In the genomic region with DNA sequence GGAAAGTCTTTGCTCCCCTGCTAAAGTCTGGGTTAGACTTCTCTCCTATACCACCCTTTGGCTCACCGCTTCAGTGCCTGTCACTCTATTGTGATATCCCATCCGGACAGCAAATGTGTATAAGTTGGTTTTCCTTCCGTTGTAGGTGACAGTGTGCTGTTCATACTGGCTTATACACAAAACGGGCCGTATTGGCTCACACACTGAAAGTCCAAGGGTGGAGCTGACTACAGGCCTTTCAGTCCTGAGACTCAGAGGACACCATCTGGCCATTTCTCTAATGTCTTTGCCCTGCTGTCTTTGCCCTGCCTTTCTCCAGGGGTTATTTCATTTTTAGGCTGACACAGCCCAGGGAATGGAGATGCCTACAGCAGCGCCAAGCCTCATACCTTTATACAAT, we compare ENCODE assay signal across 17 cellular contexts.
A peak's percentile ranks its signal among the peaks of the same experiment; 100 is the strongest.
DNase-seq lines count a peak whose midpoint lies in the region; ATAC-seq and TF ChIP-seq lines count a peak whose summit lies in the region.
"Had no signal": no experiment of that assay in that cellular context is flagged by ENCODE, and none has a peak within 500 bp of the region (broad histone marks: within the 10 kb centered on the region; RNA-seq: fewer than 3 reads in every experiment).

No MANE protein-coding gene starts in this region.

- BruUV-seq in Panc1 (replicated peaks; lab: Mats Ljungman, UMichigan): no TSS peak

- H3K4me1 Mint-ChIP-seq in activated naive CD4-positive, alpha-beta T cell treated with anti-CD3 and anti-CD28 coated beads for 36 hours (ENCODE audit: low read depth): no peaks in the 10 kb centered on the region

- no peak overlapping the region for H3K4me3 Mint-ChIP-seq in activated naive CD4-positive, alpha-beta T cell treated with anti-CD3 and anti-CD28 coated beads for 36 hours
- H3K4me3 Mint-ChIP-seq: CD4-positive, alpha-beta T cell had no signal

- H3K9me3 ChIP-seq in Panc1 (ENCODE audit: control insufficient read depth, insufficient read depth, low read depth, low read length): no peaks in the 10 kb centered on the region
- H3K9me3 ChIP-seq in trophoblast cell (ENCODE audit: insufficient read depth, low read depth, low read length): no peaks in the 10 kb centered on the region
- H3K9me3 ChIP-seq in breast epithelium: no peaks in the 10 kb centered on the region
- H3K9me3 ChIP-seq: HAP-1 had no signal

- peak overlapping the region; percentile 80 for H2BK12ac ChIP-seq in trophoblast cell (ENCODE audit: low read length)

- in situ Hi-C loops in Panc1 (cut with HindIII; ENCODE audit: low pct_unique_long_range_greater_than_20kb, low sequenced_read_pairs): no loop called here

- H3K36me3 ChIP-seq in Panc1 (ENCODE audit: control insufficient read depth, insufficient read depth, low read length): no peaks in the 10 kb centered on the region
- H3K36me3 ChIP-seq in trophoblast cell (ENCODE audit: control insufficient read depth in 1 of 2, insufficient read depth in 2 of 2, low read length in 2 of 2): no peaks in the 10 kb centered on the region
- H3K36me3 ChIP-seq in breast epithelium: no peaks in the 10 kb centered on the region
- H3K36me3 ChIP-seq: HAP-1 had no signal

- H3K4me1 ChIP-seq in Panc1 (ENCODE audit: control insufficient read depth, insufficient read depth, low read length) (no peaks in the 10 kb centered on the region; the same call in 1 of the 2 replicates), trophoblast cell (ENCODE audit: control insufficient read depth in 1 of 2, insufficient read depth in 2 of 2, low read length in 2 of 2) (peaks cover 15 to 19% of the 10 kb centered on the region in 2 experiments), breast epithelium (no peaks in the 10 kb centered on the region)
- H3K4me1 ChIP-seq: HAP-1 had no signal

- no peak overlapping the region for H3K4me2 ChIP-seq in trophoblast cell (ENCODE audit: low read length)

- peak; percentile 69 for ATAC-seq in Panc1

- H4K8ac ChIP-seq in trophoblast cell (ENCODE audit: low read depth, low read length): peak overlapping the region; percentile 53

- peaks cover 10% of the 10 kb centered on the region for H3K79me1 ChIP-seq in trophoblast cell (ENCODE audit: low read length)

- no peak overlapping the region for H3K18ac ChIP-seq in trophoblast cell (ENCODE audit: low read length)

- no peaks in the 10 kb centered on the region for H3K36me3 Mint-ChIP-seq in activated naive CD4-positive, alpha-beta T cell treated with anti-CD3 and anti-CD28 coated beads for 36 hours (ENCODE audit: low read depth)

- no peaks in the 10 kb centered on the region for H3K79me2 ChIP-seq in trophoblast cell (ENCODE audit: control insufficient read depth, insufficient read depth, low read length, poor library complexity)

- POLR2A ChIA-PET in Panc1 (lab: Charles Lee): interaction anchor here (0.6 kb wide), 2 partner anchors 379 to 464 kb away, joined by 3 to 10 read pairs; no protein-coding TSS in a partner anchor

- H3K27me3 Mint-ChIP-seq in activated naive CD4-positive, alpha-beta T cell treated with anti-CD3 and anti-CD28 coated beads for 36 hours (ENCODE audit: low read depth): no peaks in the 10 kb centered on the region
- H3K27me3 Mint-ChIP-seq: CD4-positive, alpha-beta T cell had no signal

- no peaks in the 10 kb centered on the region for H3K27me3 ChIP-seq in Panc1 (ENCODE audit: control insufficient read depth, insufficient read depth, low read length)
- H3K27me3 ChIP-seq in trophoblast cell (ENCODE audit: insufficient read depth, low read length): no peaks in the 10 kb centered on the region
- no peaks in the 10 kb centered on the region for H3K27me3 ChIP-seq in breast epithelium

- H3K9me3 Mint-ChIP-seq in activated naive CD4-positive, alpha-beta T cell treated with anti-CD3 and anti-CD28 coated beads for 36 hours: peaks cover 2% of the 10 kb centered on the region
- H3K9me3 Mint-ChIP-seq: CD4-positive, alpha-beta T cell had no signal

- peak overlapping the region; percentile 9 for H2AK5ac ChIP-seq in trophoblast cell (ENCODE audit: low read length)

- H4K12ac ChIP-seq in trophoblast cell (ENCODE audit: low read depth, low read length): no peak overlapping the region

- peak overlapping the region; percentile 4 for H2BK5ac ChIP-seq in trophoblast cell (ENCODE audit: low read depth, low read length, poor library complexity)

- H3K14ac ChIP-seq in trophoblast cell (ENCODE audit: low read length): peak overlapping the region; percentile 9

- DNase-seq in DMS53 treated with DMSO at 0.1 percent for 48 hours (lab: John Stamatoyannopoulos, UW; ENCODE audit: unreplicated experiment) (peak; percentile 39), Panc1 (ENCODE audit: low read depth, low spot score) (no peak), iPS-NIHi7 (ENCODE audit: extremely low spot score) (peak; percentile 9), trophoblast cell (no peak), breast epithelium (ENCODE audit: low spot score in 2 of 2) (no peak), COLO668 (lab: John Stamatoyannopoulos, UW; ENCODE audit: unreplicated experiment) (no peak)
- no peak for DNase-seq in activated naive CD4-positive, alpha-beta T cell treated with anti-CD3 and anti-CD28 coated beads for 36 hours
- DNase-seq: CD4-positive, alpha-beta T cell; DMS79; NCI-H1417 treated with DMSO at 0.1 percent for 48 hours; NCI-H1930; NCI-H526 treated with DMSO at 0.1 percent for 48 hours; NK-92 treated with Interleukin-12 subunit alpha and Interleukin-12 subunit beta, amount 100 ng/mL, for 24 hours; Right ventricle myocardium superior had no signal

- peak overlapping the region; percentile 54 for H2BK120ac ChIP-seq in trophoblast cell (ENCODE audit: insufficient read depth, low read length, poor library complexity)

- TF ChIP-seq POLR2A in breast epithelium (IDR thresholded peaks at IDR 0.05): no peak

- no peak overlapping the region for H3K27ac Mint-ChIP-seq in activated naive CD4-positive, alpha-beta T cell treated with anti-CD3 and anti-CD28 coated beads for 36 hours
- H3K27ac Mint-ChIP-seq: CD4-positive, alpha-beta T cell had no signal

- H3K4me3 ChIP-seq in Panc1 (ENCODE audit: low read depth in 2 of 2, low read length in 2 of 2): no peak overlapping the region
- H3K4me3 ChIP-seq in trophoblast cell (ENCODE audit: low read depth, low read length): no peak overlapping the region
- no peak overlapping the region for H3K4me3 ChIP-seq in breast epithelium
- H3K4me3 ChIP-seq: A549, HAP-1, SK-N-MC had no signal

- H3K27ac ChIP-seq in Panc1 (ENCODE audit: low read length): no peak overlapping the region
- peak overlapping the region; percentile 0 for H3K27ac ChIP-seq in trophoblast cell (ENCODE audit: low read depth, low read length)
- no peak overlapping the region for H3K27ac ChIP-seq in breast epithelium
- H3K27ac ChIP-seq: A549, SK-N-MC had no signal

- H3K9ac ChIP-seq in trophoblast cell (ENCODE audit: low read length): no peak overlapping the region

- WGBS in trophoblast cell (ENCODE audit: extremely low coverage, insufficient coverage, insufficient read length): no CpG with 5 or more reads among the region's 6 CpGs

- H3K23ac ChIP-seq in trophoblast cell (ENCODE audit: low read length): no peak overlapping the region

- H2AFZ ChIP-seq in trophoblast cell (ENCODE audit: insufficient read depth, low read length, poor library complexity): no peak overlapping the region

- peak overlapping the region; percentile 1 for H3K4ac ChIP-seq in trophoblast cell (ENCODE audit: low read depth, low read length)

- CTCF ChIA-PET in Panc1 (lab: Charles Lee): no interaction called here
- CTCF ChIA-PET in activated naive CD4-positive, alpha-beta T cell treated with anti-CD3 and anti-CD28 coated beads for 36 hours (lab: Charles Lee): interaction anchor here (0.6 to 1.4 kb wide), 3 partner anchors 21 to 330 kb away, joined by 3 to 6 read pairs (median 3); no protein-coding TSS in a partner anchor

- TF ChIP-seq CTCF in Panc1 (IDR thresholded peaks at IDR 0.05): no peak
- TF ChIP-seq CTCF in breast epithelium (IDR thresholded peaks at IDR 0.05): no peak

- intact Hi-C loops in Panc1 (cut with micrococcal nuclease; ENCODE audit: unreplicated experiment): no loop called here
- intact Hi-C loops in breast epithelium (cut with DNase I; ENCODE audit: low total_unique reads): no loop called here
- intact Hi-C loops in activated naive CD4-positive, alpha-beta T cell treated with anti-CD3 and anti-CD28 coated beads for 36 hours (cut with micrococcal nuclease): no loop called here

- peak overlapping the region; percentile 8 for H4K91ac ChIP-seq in trophoblast cell (ENCODE audit: low read depth, low read length)

Comparison
In these comparisons a context has a peak if more than half of its experiments do, and no peak if none do; other contexts are left out.
1. DNase-seq: peak in DMS53 treated with DMSO at 0.1 percent for 48 hours (single experiment) and iPS-NIHi7 (single experiment); none in Panc1 (single experiment), trophoblast cell (0 of 2), breast epithelium (0 of 2), activated naive CD4-positive, alpha-beta T cell treated with anti-CD3 and anti-CD28 coated beads for 36 hours (single experiment) and COLO668 (single experiment).